In the genomic region with DNA sequence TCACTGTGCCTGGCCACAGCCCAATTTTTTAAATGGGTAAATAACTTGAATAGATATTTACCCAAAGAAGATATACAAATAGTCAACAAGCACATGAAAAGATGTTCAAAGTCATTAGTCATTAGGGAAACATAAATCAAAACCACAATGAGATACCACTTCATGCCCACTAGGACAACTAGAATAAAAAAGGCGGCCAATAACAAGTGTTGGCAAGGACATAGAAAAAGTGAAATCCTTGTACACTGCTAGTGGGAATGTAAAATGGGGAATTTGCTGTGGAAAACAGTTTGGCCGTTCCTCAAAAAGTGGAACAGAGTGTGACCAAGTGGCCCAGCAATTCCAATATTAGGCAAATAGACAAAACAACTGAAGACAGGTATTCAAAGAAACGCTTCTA, we compare ENCODE assay signal across 23 cellular contexts.
A peak's percentile ranks its signal among the peaks of the same experiment; 100 is the strongest.
DNase-seq lines count a peak whose midpoint lies in the region; ATAC-seq and TF ChIP-seq lines count a peak whose summit lies in the region.
"Had no signal": no experiment of that assay in that cellular context is flagged by ENCODE, and none has a peak within 500 bp of the region (broad histone marks: within the 10 kb centered on the region; RNA-seq: fewer than 3 reads in every experiment).

No MANE protein-coding gene starts in this region.

- no peaks in the 10 kb centered on the region for H3K27me3 ChIP-seq in esophagus muscularis mucosa
- H3K27me3 ChIP-seq: BE2C; BLaER1 treated with 17β-estradiol and CSF1 and Interleukin-3, amounts not matched to agents 10 nM and 100 nM had no signal

- TF ChIP-seq POLR2A in esophagus muscularis mucosa (IDR thresholded peaks at IDR 0.05; ENCODE audit: low read depth): no peak

- H3K4me3 Mint-ChIP-seq in activated CD8-positive, alpha-beta memory T cell treated with anti-CD3 and anti-CD28 coated beads, Interleukin-2, amount 10 ng/mL, durations not matched to agents 7 days and 5 days: no peak overlapping the region
- H3K4me3 Mint-ChIP-seq in activated T-cell treated with anti-CD3 and anti-CD28 coated beads, Interleukin-2, amount 50 U/mL, for 4 hours: no peak overlapping the region
- H3K4me3 Mint-ChIP-seq: CD14-positive monocyte; CD4-positive, alpha-beta memory T cell; GM23338; H9; HFFc6 had no signal

- no peak overlapping the region for H3K27ac ChIP-seq in esophagus muscularis mucosa (replicated peaks in 1 of 4)
- H3K27ac ChIP-seq: 22Rv1; BLaER1 treated with 17β-estradiol and CSF1 and Interleukin-3, amounts not matched to agents 10 nM and 100 nM had no signal

- TF ChIP-seq CTCF in esophagus muscularis mucosa (IDR thresholded peaks at IDR 0.05): no peak

- no peak overlapping the region for H3K27ac Mint-ChIP-seq in activated CD8-positive, alpha-beta memory T cell treated with anti-CD3 and anti-CD28 coated beads, Interleukin-2, amount 10 ng/mL, durations not matched to agents 7 days and 5 days
- H3K27ac Mint-ChIP-seq: CD14-positive monocyte; CD4-positive, alpha-beta memory T cell; GM23338; H9; HFFc6 had no signal

- TF ChIP-seq EP300 in esophagus muscularis mucosa (IDR thresholded peaks at IDR 0.05): no peak

- H3K4me3 ChIP-seq in esophagus muscularis mucosa: no peak overlapping the region
- H3K4me3 ChIP-seq: BLaER1 treated with 17β-estradiol and CSF1 and Interleukin-3, amounts not matched to agents 10 nM and 100 nM; GM23338 had no signal

- no peak for ATAC-seq in activated CD8-positive, alpha-beta memory T cell treated with anti-CD3 and anti-CD28 coated beads, Interleukin-2, amount 10 ng/mL, durations not matched to agents 7 days and 5 days
- ATAC-seq in activated T-cell treated with anti-CD3 and anti-CD28 coated beads, Interleukin-2, amount 50 U/mL, for 4 hours: no peak
- ATAC-seq in GM18907 (IDR thresholded peaks at IDR 0.05; ENCODE audit: unreplicated experiment): no peak
- ATAC-seq: GM23338, HCT116 had no signal

- H3K36me3 ChIP-seq in esophagus muscularis mucosa: no peaks in the 10 kb centered on the region
- H3K36me3 ChIP-seq: BE2C; BLaER1 treated with 17β-estradiol and CSF1 and Interleukin-3, amounts not matched to agents 10 nM and 100 nM had no signal

- H3K9me3 ChIP-seq in esophagus muscularis mucosa: peaks cover 0 to 6% (median 0%) of the 10 kb centered on the region in 4 donors
- H3K9me3 ChIP-seq: BE2C had no signal

- no peaks in the 10 kb centered on the region for H3K36me3 Mint-ChIP-seq in activated CD8-positive, alpha-beta memory T cell treated with anti-CD3 and anti-CD28 coated beads, Interleukin-2, amount 10 ng/mL, durations not matched to agents 7 days and 5 days
- H3K36me3 Mint-ChIP-seq in activated T-cell treated with anti-CD3 and anti-CD28 coated beads, Interleukin-2, amount 50 U/mL, for 4 hours (ENCODE audit: insufficient read depth): no peaks in the 10 kb centered on the region
- H3K36me3 Mint-ChIP-seq: CD14-positive monocyte; CD4-positive, alpha-beta memory T cell had no signal

- CTCF ChIA-PET in activated CD8-positive, alpha-beta memory T cell treated with anti-CD3 and anti-CD28 coated beads, Interleukin-2, amount 10 ng/mL, durations not matched to agents 7 days and 5 days (lab: Charles Lee): no interaction called here

- H3K4me1 ChIP-seq in esophagus muscularis mucosa: peaks cover 0 to 10% (median 6%) of the 10 kb centered on the region in 4 donors
- H3K4me1 ChIP-seq: BE2C; BLaER1 treated with 17β-estradiol and CSF1 and Interleukin-3, amounts not matched to agents 10 nM and 100 nM had no signal

- intact Hi-C loops in esophagus muscularis mucosa (cut with DNase I): no loop called here

- H3K9me3 Mint-ChIP-seq in activated CD8-positive, alpha-beta memory T cell treated with anti-CD3 and anti-CD28 coated beads, Interleukin-2, amount 10 ng/mL, durations not matched to agents 7 days and 5 days (ENCODE audit: low read depth): peaks cover 2% of the 10 kb centered on the region
- peaks cover 5% of the 10 kb centered on the region for H3K9me3 Mint-ChIP-seq in activated T-cell treated with anti-CD3 and anti-CD28 coated beads, Interleukin-2, amount 50 U/mL, for 4 hours
- H3K9me3 Mint-ChIP-seq: GM23338 had no signal

- WGBS in esophagus muscularis mucosa: 94% methylated on average over 3 of the region's 3 CpGs

- H3K4me1 Mint-ChIP-seq in activated CD8-positive, alpha-beta memory T cell treated with anti-CD3 and anti-CD28 coated beads, Interleukin-2, amount 10 ng/mL, durations not matched to agents 7 days and 5 days: no peaks in the 10 kb centered on the region
- H3K4me1 Mint-ChIP-seq in activated T-cell treated with anti-CD3 and anti-CD28 coated beads, Interleukin-2, amount 50 U/mL, for 4 hours (ENCODE audit: low read depth): no peaks in the 10 kb centered on the region
- H3K4me1 Mint-ChIP-seq: CD14-positive monocyte; CD4-positive, alpha-beta memory T cell had no signal

- peak; percentile 14 for DNase-seq in activated CD8-positive, alpha-beta memory T cell treated with anti-CD3 and anti-CD28 coated beads, Interleukin-2, amount 10 ng/mL, durations not matched to agents 7 days and 5 days
- no peak for DNase-seq in activated CD8-positive, alpha-beta memory T cell treated with anti-CD3 and anti-CD28 coated beads for 24 hours
- DNase-seq in DMS53 (lab: John Stamatoyannopoulos, UW) (peak; percentile 93), M059J (ENCODE audit: low read depth) (peak; percentile 20), esophagus muscularis mucosa (ENCODE audit: extremely low spot score) (peak; percentile 88), putamen (ENCODE audit: low spot score) (no peak)
- no peak for DNase-seq in activated T-cell treated with anti-CD3 and anti-CD28 coated beads, Interleukin-2, amount 50 U/mL, for 4 hours
- DNase-seq: ACHN; AML-193; BE2C; CD4-positive, alpha-beta memory T cell; COR-L47; DMS153; DMS79 treated with DMSO at 0.1 percent for 48 hours; GF-D8; H9; HFFc6 had no signal

- no peaks in the 10 kb centered on the region for H3K27me3 Mint-ChIP-seq in activated CD8-positive, alpha-beta memory T cell treated with anti-CD3 and anti-CD28 coated beads, Interleukin-2, amount 10 ng/mL, durations not matched to agents 7 days and 5 days
- H3K27me3 Mint-ChIP-seq in activated T-cell treated with anti-CD3 and anti-CD28 coated beads, Interleukin-2, amount 50 U/mL, for 4 hours (ENCODE audit: low read depth): peaks cover 3% of the 10 kb centered on the region

Comparison
In these comparisons a context has a peak if more than half of its experiments do, and no peak if none do; other contexts are left out.
1. DNase-seq: peak in activated CD8-positive, alpha-beta memory T cell treated with anti-CD3 and anti-CD28 coated beads, Interleukin-2, amount 10 ng/mL, durations not matched to agents 7 days and 5 days (single experiment), DMS53 (single experiment), M059J (single experiment) and esophagus muscularis mucosa (single experiment); none in activated CD8-positive, alpha-beta memory T cell treated with anti-CD3 and anti-CD28 coated beads for 24 hours (single experiment), putamen (single experiment) and activated T-cell treated with anti-CD3 and anti-CD28 coated beads, Interleukin-2, amount 50 U/mL, for 4 hours (single experiment).